In the genomic region with DNA sequence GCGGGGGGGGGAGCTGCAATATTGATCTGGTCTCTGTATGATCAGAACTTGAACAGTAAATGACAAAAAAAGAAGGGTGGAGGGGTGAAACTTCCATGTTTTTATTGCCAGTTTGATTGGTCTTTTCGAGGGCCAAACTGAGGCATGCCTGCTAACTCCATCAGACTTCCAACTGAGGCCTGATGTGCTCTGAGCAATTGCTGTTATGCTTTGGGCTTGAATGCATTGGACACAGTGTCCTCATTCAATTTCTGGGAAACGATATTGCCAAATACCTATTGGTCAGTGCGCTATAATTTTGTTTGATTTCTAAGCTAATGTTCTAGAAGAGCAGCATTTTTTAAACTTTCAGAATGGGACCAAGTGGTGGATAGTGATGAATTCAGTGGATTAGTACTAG, we compare ENCODE assay signal across 1 cellular context.
TF ChIP-seq lines count a peak whose summit lies in the region.

No MANE protein-coding gene starts in this region.

TF ChIP-seq in HepG2, 621 proteins besides CTCF, POLR2A, EP300 and RAD21:
- no peak for TF ChIP-seq ZNF629 (CRISPR knock-in tag; conservative IDR thresholded peaks at IDR 0.05)
- peak; percentile 13; the same call in 1 of the 2 replicates for TF ChIP-seq ZBTB33 (CRISPR knock-in tag; IDR thresholded peaks at IDR 0.05)
- TF ChIP-seq BCL3 (CRISPR knock-in tag; IDR thresholded peaks at IDR 0.05): no peak
- TF ChIP-seq TEAD3 (CRISPR knock-in tag; optimal IDR thresholded peaks at IDR 0.05; ENCODE audit: borderline replicate concordance): peak; percentile 17
- TF ChIP-seq ARID2 (CRISPR knock-in tag; IDR thresholded peaks at IDR 0.05; ENCODE audit: borderline replicate concordance): no peak
- TF ChIP-seq SALL2 (CRISPR knock-in tag; IDR thresholded peaks at IDR 0.05): no peak
